2 cellular contexts compared by ENCODE assay signal in genomic region chr10:60591119-60591518, GRCh38.
TF ChIP-seq lines count a peak whose summit lies in the region.

No MANE protein-coding gene starts in this region.

TF ChIP-seq in A549, 52 proteins besides CTCF, POLR2A, EP300 and RAD21 (continued from another document):
- TF ChIP-seq ATOH8 (CRISPR knock-in tag; IDR thresholded peaks at IDR 0.05; ENCODE audit: low read depth), result no peak

TF ChIP-seq in HEK293, 187 proteins besides CTCF, POLR2A, EP300 and RAD21 (continued from another document):
- TF ChIP-seq ATF2 (tag by site-specific recombination; IDR thresholded peaks at IDR 0.05; ENCODE audit: low read depth), result no peak
- TF ChIP-seq MYNN (tag by site-specific recombination; IDR thresholded peaks at IDR 0.05; ENCODE audit: borderline replicate concordance), result no peak
- no peak for TF ChIP-seq ZNF785 (tag by site-specific recombination; IDR thresholded peaks at IDR 0.05)
- TF ChIP-seq ZNF10 (tag by site-specific recombination; IDR thresholded peaks at IDR 0.05), result no peak
- TF ChIP-seq ZNF302 (tag by site-specific recombination; IDR thresholded peaks at IDR 0.05; ENCODE audit: low read depth), result no peak
- TF ChIP-seq ZNF555 (tag by site-specific recombination; conservative IDR thresholded peaks at IDR 0.05), result peak; percentile 31
- no peak for TF ChIP-seq ZSCAN5A (tag by site-specific recombination; IDR thresholded peaks at IDR 0.05)
- no peak for TF ChIP-seq ZNF132 (tag by site-specific recombination; IDR thresholded peaks at IDR 0.05; ENCODE audit: borderline replicate concordance)
- TF ChIP-seq GLIS1 (tag by site-specific recombination; IDR thresholded peaks at IDR 0.05), result no peak
- TF ChIP-seq ZBTB11 (tag by site-specific recombination; conservative IDR thresholded peaks at IDR 0.05; ENCODE audit: low read depth), result peak; percentile 55
- TF ChIP-seq ZNF747 (tag by site-specific recombination; IDR thresholded peaks at IDR 0.05), result no peak
- no peak for TF ChIP-seq ZNF266 (tag by site-specific recombination; IDR thresholded peaks at IDR 0.05; ENCODE audit: low read depth)
- no peak for TF ChIP-seq ZNF211 (tag by site-specific recombination; IDR thresholded peaks at IDR 0.05; ENCODE audit: low read depth)
- TF ChIP-seq ZNF394 (tag by site-specific recombination; IDR thresholded peaks at IDR 0.05; ENCODE audit: borderline replicate concordance), result peak; percentile 79; the same call in 1 of the 2 replicates
- no peak for TF ChIP-seq ZNF112 (tag by site-specific recombination; IDR thresholded peaks at IDR 0.05)
- no peak for TF ChIP-seq ZNF571 (tag by site-specific recombination; IDR thresholded peaks at IDR 0.05)
- TF ChIP-seq ZNF623 (tag by site-specific recombination; IDR thresholded peaks at IDR 0.05), result peak; percentile 44
- no peak for TF ChIP-seq ZSCAN4 (tag by site-specific recombination; IDR thresholded peaks at IDR 0.05)
- TF ChIP-seq SCRT1 (tag by site-specific recombination; IDR thresholded peaks at IDR 0.05; ENCODE audit: borderline replicate concordance), result no peak
- TF ChIP-seq ZBTB8A (tag by site-specific recombination; IDR thresholded peaks at IDR 0.05), result no peak
- TF ChIP-seq ZNF140 (tag by site-specific recombination; IDR thresholded peaks at IDR 0.05), result 0 out of 2 replicates have a peak, but pooled peaks have one; percentile 32
- no peak for TF ChIP-seq OVOL3 (tag by site-specific recombination; IDR thresholded peaks at IDR 0.05)
- TF ChIP-seq ZNF513 (tag by site-specific recombination; IDR thresholded peaks at IDR 0.05), result no peak
- TF ChIP-seq ZFHX2 (tag by site-specific recombination; conservative IDR thresholded peaks at IDR 0.05), result no peak
- TF ChIP-seq ZNF362 (tag by site-specific recombination; IDR thresholded peaks at IDR 0.05), result no peak
- TF ChIP-seq ZNF341 (tag by site-specific recombination; IDR thresholded peaks at IDR 0.05; ENCODE audit: low read depth), result no peak
- no peak for TF ChIP-seq ZNF624 (tag by site-specific recombination; IDR thresholded peaks at IDR 0.05)
- no peak for TF ChIP-seq GLI2 (tag by site-specific recombination; IDR thresholded peaks at IDR 0.05; ENCODE audit: borderline replicate concordance, low read depth)
- no peak for TF ChIP-seq ZNF768 (tag by site-specific recombination; IDR thresholded peaks at IDR 0.05)
- TF ChIP-seq SP3 (tag by site-specific recombination; IDR thresholded peaks at IDR 0.05), result no peak
- peak; percentile 54 for TF ChIP-seq ZNF426 (tag by site-specific recombination; IDR thresholded peaks at IDR 0.05)
- TF ChIP-seq ZNF518A (tag by site-specific recombination; conservative IDR thresholded peaks at IDR 0.05; ENCODE audit: low read depth), result peak; percentile 71; the same call in 1 of the 2 replicates
- no peak for TF ChIP-seq ZNF530 (tag by site-specific recombination; IDR thresholded peaks at IDR 0.05; ENCODE audit: low read depth)
- no peak for TF ChIP-seq ZNF221 (tag by site-specific recombination; IDR thresholded peaks at IDR 0.05; ENCODE audit: borderline replicate concordance)
